1 cellular context compared by ENCODE assay signal in genomic region chr3:14200276-14200675, GRCh38.
TF ChIP-seq lines count a peak whose summit lies in the region.

No MANE protein-coding gene starts in this region.

TF ChIP-seq in HepG2, 621 proteins besides CTCF, POLR2A, EP300 and RAD21:
- TF ChIP-seq ATM (IDR thresholded peaks at IDR 0.05; ENCODE audit: borderline replicate concordance), result no peak
- TF ChIP-seq ZNF468 (CRISPR knock-in tag; IDR thresholded peaks at IDR 0.05), result no peak
- no peak for TF ChIP-seq FIP1L1 (IDR thresholded peaks at IDR 0.05; ENCODE audit: borderline replicate concordance, insufficient read depth, low read depth, low read length)
- TF ChIP-seq RBAK (CRISPR knock-in tag; IDR thresholded peaks at IDR 0.05), result no peak
- TF ChIP-seq FOXP1 (IDR thresholded peaks at IDR 0.05), result no peak
- no peak for TF ChIP-seq FOXP1 (CRISPR knock-in tag; IDR thresholded peaks at IDR 0.05)
- no peak for TF ChIP-seq CREB1 (IDR thresholded peaks at IDR 0.05)
- no peak for TF ChIP-seq CREB1 (CRISPR knock-in tag; IDR thresholded peaks at IDR 0.05)
- TF ChIP-seq ZNF564 (CRISPR knock-in tag; IDR thresholded peaks at IDR 0.05), result no peak
- no peak for TF ChIP-seq TARDBP (CRISPR knock-in tag; IDR thresholded peaks at IDR 0.05)
- TF ChIP-seq RARA (CRISPR knock-in tag; IDR thresholded peaks at IDR 0.05), result no peak
- no peak for TF ChIP-seq TP53 (CRISPR knock-in tag; conservative IDR thresholded peaks at IDR 0.05)
- no peak for TF ChIP-seq RORA (CRISPR knock-in tag; IDR thresholded peaks at IDR 0.05)
- TF ChIP-seq UBTF (CRISPR knock-in tag; IDR thresholded peaks at IDR 0.05), result no peak
- TF ChIP-seq HBP1 (CRISPR knock-in tag; IDR thresholded peaks at IDR 0.05; ENCODE audit: low read depth), result no peak
- no peak for TF ChIP-seq ZNF546 (CRISPR knock-in tag; conservative IDR thresholded peaks at IDR 0.05)
- TF ChIP-seq ZNF556 (CRISPR knock-in tag; IDR thresholded peaks at IDR 0.05; ENCODE audit: borderline replicate concordance), result no peak
- no peak for TF ChIP-seq CREB3 (CRISPR knock-in tag; IDR thresholded peaks at IDR 0.05)
- TF ChIP-seq ZNF792 (CRISPR knock-in tag; IDR thresholded peaks at IDR 0.05), result no peak
- TF ChIP-seq ETV5 (CRISPR knock-in tag; IDR thresholded peaks at IDR 0.05; ENCODE audit: borderline replicate concordance), result no peak
- TF ChIP-seq RBM39 (IDR thresholded peaks at IDR 0.05; ENCODE audit: low read depth, low read length, poor library complexity, severe bottlenecking), result no peak
- no peak for TF ChIP-seq KIAA2018 (CRISPR knock-in tag; IDR thresholded peaks at IDR 0.05; ENCODE audit: borderline replicate concordance)
